Comparison of ENCODE assay signal across 18 cellular contexts in the genomic region with DNA sequence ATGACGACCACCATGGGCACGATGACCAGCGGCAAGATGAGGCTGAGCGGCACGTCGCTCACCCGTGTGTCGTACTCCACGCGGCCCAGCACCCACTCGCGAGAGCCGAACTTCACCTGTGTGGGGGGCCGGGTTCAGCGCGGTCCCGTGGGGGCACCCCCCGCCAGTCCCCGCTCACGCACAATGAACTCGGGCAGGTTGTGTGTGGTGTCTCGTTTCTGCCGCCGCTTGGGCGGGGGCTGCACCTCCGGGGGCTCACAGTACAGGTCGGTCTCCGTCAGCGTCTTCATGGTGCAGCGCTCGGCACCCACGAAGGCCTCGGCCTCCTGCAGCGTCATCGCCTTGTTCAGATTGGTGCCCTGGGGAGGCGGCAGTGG. TPM values are rescaled to one million over a fixed set of nuclear protein-coding genes. Genes with fewer than 3 reads are reported as not detected.
DNase-seq lines count a peak whose midpoint lies in the region; ATAC-seq and TF ChIP-seq lines count a peak whose summit lies in the region.
"Had no signal": no experiment of that assay in that cellular context is flagged by ENCODE, and none has a peak within 500 bp of the region (broad histone marks: within the 10 kb centered on the region; RNA-seq: fewer than 3 reads in every experiment).

No MANE protein-coding gene starts in this region.

- DNase-seq in breast epithelium (ENCODE audit: low spot score in 2 of 2), result no peak
- DNase-seq in MCF 10A (ENCODE audit: unreplicated experiment), result no peak
- DNase-seq in RWPE1 (ENCODE audit: low spot score), result no peak
- DNase-seq in stomach, result no peak
- DNase-seq in activated CD4-positive, alpha-beta T cell treated with anti-CD3 and anti-CD28 coated beads, Interleukin-2, amount 50 U/mL, for 4 hours, result no peak
- no peak for DNase-seq in NCI-H526 (lab: John Stamatoyannopoulos, UW)
- DNase-seq: AML-193; DMS79 treated with DMSO at 0.1 percent for 48 hours; H7; NCI-H1105; NCI-H2081 treated with DMSO at 0.1 percent for 48 hours; NCI-H446 treated with DMSO at 0.1 percent for 48 hours; NCI-H748 treated with DMSO at 0.1 percent for 48 hours; NK-92 treated with Interleukin-12 subunit alpha and Interleukin-12 subunit beta, amount 100 ng/mL, for 24 hours had no signal

- peak overlapping the region; percentile 85 to 87 for H3K27ac ChIP-seq in breast epithelium
- peak overlapping the region; percentile 91 for H3K27ac ChIP-seq in RWPE1
- peak overlapping the region; percentile 76 to 82 for H3K27ac ChIP-seq in esophagus (ENCODE audit: low read depth in 2 of 2, low read length in 1 of 2)
- H3K27ac ChIP-seq in stomach, result peak overlapping the region; percentile 84 to 95 (median 92)
- H3K27ac ChIP-seq: 22Rv1, C4-2B had no signal

- peaks cover 22% of the 10 kb centered on the region for H3K36me3 ChIP-seq in breast epithelium
- H3K36me3 ChIP-seq in esophagus (ENCODE audit: control insufficient read depth in 2 of 2, insufficient read depth in 2 of 2, low read length in 1 of 2), result peaks cover 0 to 85% of the 10 kb centered on the region in 2 donors
- H3K36me3 ChIP-seq in stomach, result peaks cover 91 to 96% (median 95%) of the 10 kb centered on the region in 4 donors

- peaks cover 4% of the 10 kb centered on the region for H3K4me1 Mint-ChIP-seq in MCF 10A (ENCODE audit: insufficient read depth, unreplicated experiment)

- ATAC-seq in HG03442 (IDR thresholded peaks at IDR 0.05; ENCODE audit: unreplicated experiment), result no peak

- POLR2A ChIA-PET in MCF 10A (lab: Yijun Ruan, JAX) (interaction anchor here (1.2 to 2.9 kb wide), 3 partner anchors 10 to 23 kb away, joined by 3 to 22 read pairs (median 4); no protein-coding TSS in a partner anchor), RWPE1 (lab: Yijun Ruan, JAX; ENCODE audit: low non-redundant PET) (no interaction called here)

- no peaks in the 10 kb centered on the region for H3K27me3 ChIP-seq in breast epithelium
- no peaks in the 10 kb centered on the region for H3K27me3 ChIP-seq in esophagus (ENCODE audit: control insufficient read depth in 1 of 2, insufficient read depth in 2 of 2, low read length in 2 of 2)
- no peaks in the 10 kb centered on the region for H3K27me3 ChIP-seq in stomach

- TF ChIP-seq EP300 in stomach (IDR thresholded peaks at IDR 0.05), result no peak

- CTCF ChIA-PET in MCF 10A (lab: Yijun Ruan, JAX), result interaction anchor here (1.1 to 1.7 kb wide), 2 partner anchors 9 to 60 kb away, joined by 3 to 5 read pairs; no protein-coding TSS in a partner anchor
- CTCF ChIA-PET in RWPE1 (lab: Yijun Ruan, JAX), result interaction anchor here (1.0 to 1.2 kb wide), 2 partner anchors 9 to 25 kb away, joined by 3 to 4 read pairs; no protein-coding TSS in a partner anchor

- 86 to 88% methylated on average over 26 to 36 of the region's 36 CpGs for WGBS in esophagus, 2 donors
- WGBS in stomach, 5 donors, result 86 to 95% (median 88%) methylated on average over 18 to 36 of the region's 36 CpGs

- TF ChIP-seq POLR2A in breast epithelium (IDR thresholded peaks at IDR 0.05), result no peak
- no peak for TF ChIP-seq POLR2A in stomach (IDR thresholded peaks at IDR 0.05)

- H3K4me1 ChIP-seq in breast epithelium (peaks cover 0 to 5% of the 10 kb centered on the region in 2 donors), esophagus (ENCODE audit: control insufficient read depth in 2 of 2, insufficient read depth in 2 of 2, low read length in 1 of 2) (peaks cover 3 to 36% of the 10 kb centered on the region in 2 donors), stomach (peaks cover 40 to 74% (median 54%) of the 10 kb centered on the region in 4 donors)

- H3K9me3 ChIP-seq in breast epithelium (no peaks in the 10 kb centered on the region), esophagus (ENCODE audit: control insufficient read depth in 2 of 2, insufficient read depth in 1 of 2, low read depth in 1 of 2, low read length in 1 of 2) (peaks cover 0 to 7% of the 10 kb centered on the region in 2 donors), stomach (no peaks in the 10 kb centered on the region)

- intact Hi-C loops in breast epithelium (cut with DNase I; ENCODE audit: low total_unique reads), result no loop called here
- intact Hi-C loops in MCF 10A (cut with micrococcal nuclease), result no loop called here
- intact Hi-C loops in stomach (cut with DNase I; ENCODE audit: low total_unique reads), result no loop called here

- no peak overlapping the region for H3K27ac Mint-ChIP-seq in MCF 10A (ENCODE audit: low read depth, unreplicated experiment)

- no peaks in the 10 kb centered on the region for H3K27me3 Mint-ChIP-seq in MCF 10A (ENCODE audit: insufficient read depth, unreplicated experiment)

- no TSS peak for BruUV-seq in MCF 10A (replicated peaks; lab: Mats Ljungman, UMichigan)

- no peak overlapping the region for H3K4me3 Mint-ChIP-seq in MCF 10A (ENCODE audit: unreplicated experiment)

- no peak for TF ChIP-seq CTCF in breast epithelium (IDR thresholded peaks at IDR 0.05)
- TF ChIP-seq CTCF in MCF 10A (IDR thresholded peaks at IDR 0.05; ENCODE audit: unreplicated experiment), result no peak
- TF ChIP-seq CTCF in RWPE1 (conservative IDR thresholded peaks at IDR 0.05; ENCODE audit: low read depth), result no peak
- no peak for TF ChIP-seq CTCF in stomach (IDR thresholded peaks at IDR 0.05)

- peaks cover 86% of the 10 kb centered on the region for H3K36me3 Mint-ChIP-seq in MCF 10A (ENCODE audit: insufficient read depth, unreplicated experiment)

- H3K9me3 Mint-ChIP-seq in MCF 10A (ENCODE audit: unreplicated experiment), result no peaks in the 10 kb centered on the region

- H3K4me3 ChIP-seq in breast epithelium (no peak overlapping the region), esophagus (ENCODE audit: low read depth in 1 of 2, low read length in 2 of 2) (peak overlapping the region in 1 of 2 donors; percentile 40), stomach (peak overlapping the region in 1 of 4 donors; percentile 32)

RNA-seq across cellular contexts. Expression of a gene that starts 11.2 kb away (rescaled TPM):
- total RNA-seq in breast epithelium (10 to 100 TPM in 2 of 3 donors, 1 to 10 TPM in 1; 5.7 to 16.5 (median 13.4) TPM), MCF 10A (2022) (10.4 and 11.9 TPM in 2 replicates), stomach (10 to 100 TPM in 1 of 5 donors, 1 to 10 TPM in 2, under 1 TPM in 1, not detected in 1; 0.29 to 10.1 (median 5.7) TPM)
- polyA plus RNA-seq in esophagus (1 to 10 TPM; 5.4 to 6.1 TPM), stomach (10 to 100 TPM in 2 of 3 donors, 1 to 10 TPM in 1; 8.5 to 13.6 (median 12.3) TPM)

RNA-seq across cellular contexts. Expression of a gene that starts 19.9 kb away (rescaled TPM):
- total RNA-seq in breast epithelium (1 to 10 TPM; 3.8 to 9.8 (median 5.3) TPM), MCF 10A (2022) (24.9 and 25.0 TPM in 2 replicates), stomach (10 to 100 TPM in 2 of 5 donors, 1 to 10 TPM in 3; 5.2 to 49.6 (median 9.3) TPM)
- polyA plus RNA-seq in esophagus (1 to 10 TPM; 3.0 to 3.4 TPM), stomach (1 to 10 TPM; 4.7 to 9.3 (median 7.1) TPM)

RNA-seq across cellular contexts. Expression of a gene that starts 26.1 kb away (rescaled TPM):
- 100 to 1,000 TPM in 2 of 3 donors, 10 to 100 TPM in 1; 79.0 to 137 (median 122) TPM for total RNA-seq in breast epithelium
- total RNA-seq in MCF 10A (2022), result 199 and 200 TPM in 2 replicates
- 100 to 1,000 TPM; 107 to 186 TPM for polyA plus RNA-seq in esophagus
- total RNA-seq in stomach, result 100 to 1,000 TPM; 105 to 648 (median 400) TPM
- polyA plus RNA-seq in stomach, result 100 to 1,000 TPM in 2 of 3 donors, 10 to 100 TPM in 1; 50.3 to 197 (median 147) TPM

RNA-seq across cellular contexts. Expression of a gene that starts 30.3 kb away (rescaled TPM):
- total RNA-seq in breast epithelium, result 10 to 100 TPM; 22.9 to 35.7 (median 29.4) TPM
- 27.5 and 29.2 TPM in 2 replicates for total RNA-seq in MCF 10A (2022)
- 10 to 100 TPM; 22.0 to 42.4 TPM for polyA plus RNA-seq in esophagus
- 100 to 1,000 TPM in 2 of 5 donors, 10 to 100 TPM in 3; 15.4 to 156 (median 74.1) TPM for total RNA-seq in stomach
- 10 to 100 TPM; 24.7 to 41.4 (median 36.2) TPM for polyA plus RNA-seq in stomach

RNA-seq across cellular contexts. Expression of a gene that starts 36.5 kb away (rescaled TPM):
- 10 to 100 TPM; 34.2 to 66.2 (median 59.6) TPM for total RNA-seq in breast epithelium
- 27.6 and 27.9 TPM in 2 replicates for total RNA-seq in MCF 10A (2022)
- polyA plus RNA-seq in esophagus, result 10 to 100 TPM; 19.3 to 37.9 TPM
- 100 to 1,000 TPM in 1 of 5 donors, 10 to 100 TPM in 4; 40.4 to 112 (median 91.5) TPM for total RNA-seq in stomach
- polyA plus RNA-seq in stomach, result 10 to 100 TPM; 37.8 to 59.0 (median 38.8) TPM
